ENCODE assay signal across 13 cellular contexts in the genomic region with DNA sequence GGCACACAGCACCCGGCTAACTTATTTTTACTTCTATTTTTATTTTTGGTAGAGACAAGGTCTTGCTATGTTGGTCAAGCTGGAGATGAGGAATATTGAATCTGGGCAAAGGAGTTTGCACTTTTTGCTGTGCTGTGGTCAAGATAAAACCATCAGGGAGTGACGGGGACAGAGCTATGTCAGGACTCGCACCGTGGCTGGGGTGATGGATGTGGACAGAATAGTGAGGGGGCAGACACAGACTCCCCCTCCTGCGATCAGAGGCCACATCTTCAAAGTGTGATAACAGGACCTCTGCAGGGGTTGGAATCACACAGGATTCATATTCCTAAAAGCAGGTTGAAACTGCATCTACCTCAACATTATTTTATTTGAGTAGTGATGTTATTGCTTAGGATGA. TPM values are rescaled to one million over a fixed set of nuclear protein-coding genes. Genes with fewer than 3 reads are reported as not detected.
A peak's percentile ranks its signal among the peaks of the same experiment; 100 is the strongest.
DNase-seq lines count a peak whose midpoint lies in the region; ATAC-seq and TF ChIP-seq lines count a peak whose summit lies in the region.
"Had no signal": no experiment of that assay in that cellular context is flagged by ENCODE, and none has a peak within 500 bp of the region (broad histone marks: within the 10 kb centered on the region; RNA-seq: fewer than 3 reads in every experiment).

No MANE protein-coding gene starts in this region.

- H3K27ac Mint-ChIP-seq in activated naive CD4-positive, alpha-beta T cell treated with anti-CD3 and anti-CD28 coated beads for 36 hours: peak overlapping the region; percentile 92
- H3K27ac Mint-ChIP-seq in activated B cell treated with CpG ODN at 0.5 μM for 24 hours: peak overlapping the region; percentile 88
- H3K27ac Mint-ChIP-seq in immature natural killer cell: peak overlapping the region; percentile 90 to 96 (median 94)
- no peak overlapping the region for H3K27ac Mint-ChIP-seq in type B pancreatic cell

- ATAC-seq in activated B cell treated with CpG ODN at 0.5 μM for 24 hours (ENCODE audit: low read depth) (no peak), HG02798 (IDR thresholded peaks at IDR 0.05; ENCODE audit: poor library complexity, unreplicated experiment) (no peak)

- H3K9me3 Mint-ChIP-seq in activated naive CD4-positive, alpha-beta T cell treated with anti-CD3 and anti-CD28 coated beads for 36 hours: no peaks in the 10 kb centered on the region
- H3K9me3 Mint-ChIP-seq in activated B cell treated with CpG ODN at 0.5 μM for 24 hours (peaks cover 3% of the 10 kb centered on the region), immature natural killer cell (peaks cover 0 to 12% (median 3%) of the 10 kb centered on the region in 6 donors), type B pancreatic cell (peaks cover under 1% of the 10 kb centered on the region)

- H3K4me1 Mint-ChIP-seq in activated naive CD4-positive, alpha-beta T cell treated with anti-CD3 and anti-CD28 coated beads for 36 hours (ENCODE audit: low read depth): peaks cover 83% of the 10 kb centered on the region
- H3K4me1 Mint-ChIP-seq in activated B cell treated with CpG ODN at 0.5 μM for 24 hours (peaks cover 85% of the 10 kb centered on the region), immature natural killer cell (peaks cover 33 to 67% of the 10 kb centered on the region in 2 donors), type B pancreatic cell (ENCODE audit: unreplicated experiment) (no peaks in the 10 kb centered on the region)

- CTCF ChIA-PET in activated naive CD4-positive, alpha-beta T cell treated with anti-CD3 and anti-CD28 coated beads for 36 hours (lab: Charles Lee): interaction anchor here (1.0 to 1.9 kb wide), 4 partner anchors 25 to 259 kb away, joined by 3 to 5 read pairs (median 4); no protein-coding TSS in a partner anchor
- CTCF ChIA-PET in activated B cell treated with CpG ODN at 0.5 μM for 24 hours (lab: Charles Lee): interaction anchor here (1.1 to 3.3 kb wide), 10 partner anchors 17 to 192 kb away, joined by 3 to 9 read pairs (median 5); partner anchors contain the start of gene IL21R

- TF ChIP-seq CTCF in activated B cell treated with CpG ODN at 0.5 μM for 24 hours (IDR thresholded peaks at IDR 0.05): no peak
- no peak for TF ChIP-seq CTCF in type B pancreatic cell (conservative IDR thresholded peaks at IDR 0.05)

- intact Hi-C loops in activated naive CD4-positive, alpha-beta T cell treated with anti-CD3 and anti-CD28 coated beads for 36 hours (cut with micrococcal nuclease): loop anchor here (2.0 kb wide), 1 partner anchor 23 kb away; no protein-coding TSS in a partner anchor
- intact Hi-C loops in activated B cell treated with CpG ODN at 0.5 μM for 24 hours (cut with micrococcal nuclease): loop anchor here (2.0 kb wide), 1 partner anchor 53 kb away; no protein-coding TSS in a partner anchor

- POLR2A ChIA-PET in activated B cell treated with CpG ODN at 0.5 μM for 24 hours (lab: Charles Lee): interaction anchor here (0.6 to 11.7 kb wide), 15 partner anchors 10 to 256 kb away, joined by 3 to 360 read pairs (median 9); partner anchors contain the start of gene IL21R

- DNase-seq in activated naive CD4-positive, alpha-beta T cell treated with anti-CD3 and anti-CD28 coated beads for 36 hours: no peak
- DNase-seq in activated naive CD4-positive, alpha-beta T cell treated with Interleukin-2 at 50 U/mL for 16 hours: no peak
- peak; percentile 10 for DNase-seq in activated B cell treated with CpG ODN at 0.5 μM for 24 hours
- no peak for DNase-seq in immature natural killer cell
- DNase-seq in type B pancreatic cell (ENCODE audit: extremely low spot score, unreplicated experiment): peak; percentile 34
- DNase-seq in H4 (ENCODE audit: low spot score): no peak
- no peak for DNase-seq in GM19240 (ENCODE audit: insufficient read length, low spot score)
- DNase-seq: DMS53; effector memory CD4-positive, alpha-beta T cell; NCI-H1436; stimulated activated CD4-positive, alpha-beta T cell treated with anti-CD3 and anti-CD28 coated beads, Interleukin-15, amount 100 ng/mL, for 24 hours; trophoblast cell had no signal

- no peak overlapping the region for H3K4me3 Mint-ChIP-seq in activated naive CD4-positive, alpha-beta T cell treated with anti-CD3 and anti-CD28 coated beads for 36 hours
- peak overlapping the region; percentile 65 for H3K4me3 Mint-ChIP-seq in activated B cell treated with CpG ODN at 0.5 μM for 24 hours
- H3K4me3 Mint-ChIP-seq in immature natural killer cell: peak overlapping the region in 1 of 5 donors; percentile 38
- no peak overlapping the region for H3K4me3 Mint-ChIP-seq in type B pancreatic cell

- no peaks in the 10 kb centered on the region for H3K27me3 Mint-ChIP-seq in activated naive CD4-positive, alpha-beta T cell treated with anti-CD3 and anti-CD28 coated beads for 36 hours (ENCODE audit: low read depth)
- no peaks in the 10 kb centered on the region for H3K27me3 Mint-ChIP-seq in activated B cell treated with CpG ODN at 0.5 μM for 24 hours
- peaks cover 0 to 9% (median 3%) of the 10 kb centered on the region in 3 donors for H3K27me3 Mint-ChIP-seq in immature natural killer cell (ENCODE audit: low read depth in 3 of 3)
- no peaks in the 10 kb centered on the region for H3K27me3 Mint-ChIP-seq in type B pancreatic cell

- peaks cover 86% of the 10 kb centered on the region for H3K36me3 Mint-ChIP-seq in activated naive CD4-positive, alpha-beta T cell treated with anti-CD3 and anti-CD28 coated beads for 36 hours (ENCODE audit: low read depth)
- peaks cover 74% of the 10 kb centered on the region for H3K36me3 Mint-ChIP-seq in activated B cell treated with CpG ODN at 0.5 μM for 24 hours (ENCODE audit: low read depth)
- peaks cover 12 to 28% (median 15%) of the 10 kb centered on the region in 3 donors for H3K36me3 Mint-ChIP-seq in immature natural killer cell
- no peaks in the 10 kb centered on the region for H3K36me3 Mint-ChIP-seq in type B pancreatic cell

RNA-seq across cellular contexts. Expression of gene IL21R, which starts 25.6 kb away (rescaled TPM):
- 10 to 100 TPM; 93.8 to 99.2 TPM for total RNA-seq in activated naive CD4-positive, alpha-beta T cell treated with anti-CD3 and anti-CD28 coated beads for 36 hours
- 144 and 167 TPM in 2 replicates for total RNA-seq in activated B cell treated with CpG ODN at 0.5 μM for 24 hours
- 10 to 100 TPM; 27.5 to 59.7 (median 49.6) TPM for polyA plus RNA-seq in immature natural killer cell
- total RNA-seq in type B pancreatic cell (ENCODE audit: low replicate concordance): 0.29 TPM in 1 of 2 replicates, not detected in the other
- 1.0 and 2.2 TPM in 2 replicates for total RNA-seq in H4 (2014; rRNA removed; shearing (Covaris generic))

Comparison
In these comparisons a context has a peak if more than half of its experiments do, and no peak if none do; other contexts are left out.
1. DNase-seq: peak in activated B cell treated with CpG ODN at 0.5 μM for 24 hours (single experiment) and type B pancreatic cell (single experiment); none in activated naive CD4-positive, alpha-beta T cell treated with anti-CD3 and anti-CD28 coated beads for 36 hours (single experiment), activated naive CD4-positive, alpha-beta T cell treated with Interleukin-2 at 50 U/mL for 16 hours (single experiment), immature natural killer cell (0 of 3), H4 (single experiment) and GM19240 (single experiment).
2. RNA of gene IL21R, which starts 25.6 kb away (total RNA-seq): 144 to 167 TPM in activated B cell treated with CpG ODN at 0.5 μM for 24 hours and 93.8 to 99.2 TPM in activated naive CD4-positive, alpha-beta T cell treated with anti-CD3 and anti-CD28 coated beads for 36 hours; 1.0 to 2.2 TPM in H4 and 0.29 TPM in type B pancreatic cell; every median in the first group is over 10 times any median in the second.